ENCODE assay signal across 1 cellular context in the genomic region with DNA sequence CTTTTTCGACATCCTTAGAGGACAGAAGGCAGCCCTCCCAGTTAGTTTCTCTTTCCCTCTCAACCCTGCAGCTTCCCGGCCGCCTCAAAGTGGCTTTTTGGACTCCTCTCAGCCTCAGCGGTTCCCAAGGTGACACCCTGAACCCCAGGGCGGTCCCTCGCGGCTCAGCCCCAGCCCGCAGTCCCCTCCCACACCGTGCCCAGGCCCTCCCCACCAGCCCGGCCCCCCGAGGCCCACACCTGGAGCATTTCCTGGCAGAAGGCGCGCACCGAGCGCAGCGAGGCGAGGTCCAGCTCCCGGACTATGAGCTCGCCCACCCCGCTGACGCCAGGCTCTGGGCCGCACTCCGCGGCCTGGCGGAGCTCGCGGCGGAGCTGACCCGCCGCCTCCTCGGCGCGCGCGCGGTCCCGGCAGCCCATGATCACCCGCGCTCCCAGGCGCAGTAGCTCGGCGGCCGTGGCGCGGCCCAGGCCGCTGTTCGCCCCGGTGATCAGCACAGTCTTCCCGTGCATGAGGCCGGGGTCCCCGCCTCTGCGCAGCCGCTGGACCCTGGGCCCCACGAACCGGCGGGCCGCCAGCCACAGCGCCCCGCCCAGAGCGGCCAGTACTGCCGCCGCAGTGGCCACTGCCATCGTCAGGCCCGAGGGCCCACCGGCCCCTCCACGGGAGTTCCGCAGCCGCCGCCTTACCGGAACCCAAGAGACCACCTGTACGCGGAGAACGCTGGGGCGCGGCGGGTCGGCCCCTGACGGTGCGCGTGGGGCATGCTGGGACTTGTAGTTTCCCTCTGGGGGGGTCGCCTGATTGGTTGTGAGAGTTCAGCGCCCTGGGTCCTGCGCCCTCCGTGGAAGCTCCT.
TF ChIP-seq lines count a peak whose summit lies in the region.

A gene with protein sequence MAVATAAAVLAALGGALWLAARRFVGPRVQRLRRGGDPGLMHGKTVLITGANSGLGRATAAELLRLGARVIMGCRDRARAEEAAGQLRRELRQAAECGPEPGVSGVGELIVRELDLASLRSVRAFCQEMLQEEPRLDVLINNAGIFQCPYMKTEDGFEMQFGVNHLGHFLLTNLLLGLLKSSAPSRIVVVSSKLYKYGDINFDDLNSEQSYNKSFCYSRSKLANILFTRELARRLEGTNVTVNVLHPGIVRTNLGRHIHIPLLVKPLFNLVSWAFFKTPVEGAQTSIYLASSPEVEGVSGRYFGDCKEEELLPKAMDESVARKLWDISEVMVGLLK (minus strand): TSS at position 713 of the 856 bp plus-strand sequence. CDS start 81 bp downstream, at position 632.

TF ChIP-seq in HepG2, 621 proteins besides CTCF, POLR2A, EP300 and RAD21 (continued from another document and continues in another):
- TF ChIP-seq ZNF678 (CRISPR knock-in tag; IDR thresholded peaks at IDR 0.05) (peak; percentile 81; the same call in 1 of the 2 replicates), ZNF441 (CRISPR knock-in tag; IDR thresholded peaks at IDR 0.05; ENCODE audit: borderline replicate concordance) (peak; percentile 85), MEIS1 (CRISPR knock-in tag; IDR thresholded peaks at IDR 0.05; ENCODE audit: borderline replicate concordance) (peak; percentile 43), ZFP41 (CRISPR knock-in tag; IDR thresholded peaks at IDR 0.05; ENCODE audit: borderline replicate concordance) (peak; percentile 47; the same call in 1 of the 2 replicates), SMC3 (IDR thresholded peaks at IDR 0.05; ENCODE audit: low read length) (no peak), ZNF615 (CRISPR knock-in tag; IDR thresholded peaks at IDR 0.05; ENCODE audit: borderline replicate concordance) (no peak), FOXC1 (CRISPR knock-in tag; IDR thresholded peaks at IDR 0.05; ENCODE audit: borderline replicate concordance) (peak; percentile 75; the same call in 1 of the 2 replicates), U2AF1 (optimal IDR thresholded peaks at IDR 0.05; ENCODE audit: low read depth, low read length) (peak; percentile 86), KLF11 (CRISPR knock-in tag; IDR thresholded peaks at IDR 0.05) (0 out of 2 replicates have a peak, but pooled peaks have one; percentile 15), KDM5B (CRISPR knock-in tag; IDR thresholded peaks at IDR 0.05; ENCODE audit: borderline replicate concordance) (peak; percentile 96; the same call in 1 of the 2 replicates), ZSCAN12 (CRISPR knock-in tag; IDR thresholded peaks at IDR 0.05) (no peak; the same call in 1 of the 2 replicates), ZNF446 (CRISPR knock-in tag; IDR thresholded peaks at IDR 0.05) (peak; percentile 99), ZNF75D (CRISPR knock-in tag; IDR thresholded peaks at IDR 0.05; ENCODE audit: borderline replicate concordance) (no peak), MTF1 (CRISPR knock-in tag; IDR thresholded peaks at IDR 0.05) (no peak), ZFP36L2 (CRISPR knock-in tag; IDR thresholded peaks at IDR 0.05) (no peak), ZFP36 (IDR thresholded peaks at IDR 0.05; ENCODE audit: borderline replicate concordance, low read depth, low read length, partially characterized antibody) (no peak), JUNB (CRISPR knock-in tag; IDR thresholded peaks at IDR 0.05; ENCODE audit: borderline replicate concordance) (no peak; the same call in 1 of the 2 replicates), SKI (IDR thresholded peaks at IDR 0.05; ENCODE audit: partially characterized antibody) (peak; percentile 67), ZFP1 (CRISPR knock-in tag; IDR thresholded peaks at IDR 0.05) (peak; percentile 59; the same call in 1 of the 2 replicates), ZNF644 (CRISPR knock-in tag; IDR thresholded peaks at IDR 0.05; ENCODE audit: low read depth) (no peak), ATAD3A (CRISPR knock-in tag; IDR thresholded peaks at IDR 0.05) (no peak), ZNF616 (CRISPR knock-in tag; IDR thresholded peaks at IDR 0.05; ENCODE audit: low read depth) (no peak; the same call in 1 of the 2 replicates), ZNF205 (CRISPR knock-in tag; IDR thresholded peaks at IDR 0.05) (peak; percentile 75; the same call in 1 of the 2 replicates)
- TF ChIP-seq, protein P1, sequence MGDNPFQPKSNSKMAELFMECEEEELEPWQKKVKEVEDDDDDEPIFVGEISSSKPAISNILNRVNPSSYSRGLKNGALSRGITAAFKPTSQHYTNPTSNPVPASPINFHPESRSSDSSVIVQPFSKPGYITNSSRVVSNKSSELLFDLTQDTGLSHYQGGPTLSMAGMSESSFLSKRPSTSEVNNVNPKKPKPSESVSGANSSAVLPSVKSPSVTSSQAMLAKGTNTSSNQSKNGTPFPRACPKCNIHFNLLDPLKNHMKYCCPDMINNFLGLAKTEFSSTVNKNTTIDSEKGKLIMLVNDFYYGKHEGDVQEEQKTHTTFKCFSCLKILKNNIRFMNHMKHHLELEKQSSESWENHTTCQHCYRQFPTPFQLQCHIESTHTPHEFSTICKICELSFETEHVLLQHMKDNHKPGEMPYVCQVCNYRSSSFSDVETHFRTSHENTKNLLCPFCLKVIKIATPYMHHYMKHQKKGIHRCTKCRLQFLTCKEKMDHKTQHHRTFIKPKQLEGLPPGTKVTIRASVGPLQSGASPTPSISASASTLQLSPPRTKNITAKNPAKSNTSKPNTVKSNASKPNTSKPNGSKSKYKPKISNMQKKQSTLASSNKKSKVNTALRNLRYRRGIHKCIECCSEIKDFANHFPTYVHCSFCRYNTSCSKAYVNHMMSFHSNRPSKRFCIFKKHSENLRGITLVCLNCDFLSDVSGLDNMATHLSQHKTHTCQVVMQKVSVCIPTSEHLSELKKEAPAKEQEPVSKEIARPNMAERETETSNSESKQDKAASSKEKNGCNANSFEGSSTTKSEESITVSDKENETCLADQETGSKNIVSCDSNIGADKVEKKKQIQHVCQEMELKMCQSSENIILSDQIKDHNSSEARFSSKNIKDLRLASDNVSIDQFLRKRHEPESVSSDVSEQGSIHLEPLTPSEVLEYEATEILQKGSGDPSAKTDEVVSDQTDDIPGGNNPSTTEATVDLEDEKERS (CRISPR knock-in tag; IDR thresholded peaks at IDR 0.05) = no peak
- TF ChIP-seq, protein P2, sequence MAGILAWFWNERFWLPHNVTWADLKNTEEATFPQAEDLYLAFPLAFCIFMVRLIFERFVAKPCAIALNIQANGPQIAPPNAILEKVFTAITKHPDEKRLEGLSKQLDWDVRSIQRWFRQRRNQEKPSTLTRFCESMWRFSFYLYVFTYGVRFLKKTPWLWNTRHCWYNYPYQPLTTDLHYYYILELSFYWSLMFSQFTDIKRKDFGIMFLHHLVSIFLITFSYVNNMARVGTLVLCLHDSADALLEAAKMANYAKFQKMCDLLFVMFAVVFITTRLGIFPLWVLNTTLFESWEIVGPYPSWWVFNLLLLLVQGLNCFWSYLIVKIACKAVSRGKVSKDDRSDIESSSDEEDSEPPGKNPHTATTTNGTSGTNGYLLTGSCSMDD (CRISPR knock-in tag; IDR thresholded peaks at IDR 0.05) = no peak
- TF ChIP-seq, protein P3, sequence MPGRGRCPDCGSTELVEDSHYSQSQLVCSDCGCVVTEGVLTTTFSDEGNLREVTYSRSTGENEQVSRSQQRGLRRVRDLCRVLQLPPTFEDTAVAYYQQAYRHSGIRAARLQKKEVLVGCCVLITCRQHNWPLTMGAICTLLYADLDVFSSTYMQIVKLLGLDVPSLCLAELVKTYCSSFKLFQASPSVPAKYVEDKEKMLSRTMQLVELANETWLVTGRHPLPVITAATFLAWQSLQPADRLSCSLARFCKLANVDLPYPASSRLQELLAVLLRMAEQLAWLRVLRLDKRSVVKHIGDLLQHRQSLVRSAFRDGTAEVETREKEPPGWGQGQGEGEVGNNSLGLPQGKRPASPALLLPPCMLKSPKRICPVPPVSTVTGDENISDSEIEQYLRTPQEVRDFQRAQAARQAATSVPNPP (CRISPR knock-in tag; IDR thresholded peaks at IDR 0.05) = peak; percentile 96
- TF ChIP-seq, protein P4, sequence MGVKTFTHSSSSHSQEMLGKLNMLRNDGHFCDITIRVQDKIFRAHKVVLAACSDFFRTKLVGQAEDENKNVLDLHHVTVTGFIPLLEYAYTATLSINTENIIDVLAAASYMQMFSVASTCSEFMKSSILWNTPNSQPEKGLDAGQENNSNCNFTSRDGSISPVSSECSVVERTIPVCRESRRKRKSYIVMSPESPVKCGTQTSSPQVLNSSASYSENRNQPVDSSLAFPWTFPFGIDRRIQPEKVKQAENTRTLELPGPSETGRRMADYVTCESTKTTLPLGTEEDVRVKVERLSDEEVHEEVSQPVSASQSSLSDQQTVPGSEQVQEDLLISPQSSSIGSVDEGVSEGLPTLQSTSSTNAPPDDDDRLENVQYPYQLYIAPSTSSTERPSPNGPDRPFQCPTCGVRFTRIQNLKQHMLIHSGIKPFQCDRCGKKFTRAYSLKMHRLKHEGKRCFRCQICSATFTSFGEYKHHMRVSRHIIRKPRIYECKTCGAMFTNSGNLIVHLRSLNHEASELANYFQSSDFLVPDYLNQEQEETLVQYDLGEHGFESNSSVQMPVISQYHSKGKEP (CRISPR knock-in tag; IDR thresholded peaks at IDR 0.05) = no peak; the same call in 1 of the 2 replicates
- TF ChIP-seq, protein P5, sequence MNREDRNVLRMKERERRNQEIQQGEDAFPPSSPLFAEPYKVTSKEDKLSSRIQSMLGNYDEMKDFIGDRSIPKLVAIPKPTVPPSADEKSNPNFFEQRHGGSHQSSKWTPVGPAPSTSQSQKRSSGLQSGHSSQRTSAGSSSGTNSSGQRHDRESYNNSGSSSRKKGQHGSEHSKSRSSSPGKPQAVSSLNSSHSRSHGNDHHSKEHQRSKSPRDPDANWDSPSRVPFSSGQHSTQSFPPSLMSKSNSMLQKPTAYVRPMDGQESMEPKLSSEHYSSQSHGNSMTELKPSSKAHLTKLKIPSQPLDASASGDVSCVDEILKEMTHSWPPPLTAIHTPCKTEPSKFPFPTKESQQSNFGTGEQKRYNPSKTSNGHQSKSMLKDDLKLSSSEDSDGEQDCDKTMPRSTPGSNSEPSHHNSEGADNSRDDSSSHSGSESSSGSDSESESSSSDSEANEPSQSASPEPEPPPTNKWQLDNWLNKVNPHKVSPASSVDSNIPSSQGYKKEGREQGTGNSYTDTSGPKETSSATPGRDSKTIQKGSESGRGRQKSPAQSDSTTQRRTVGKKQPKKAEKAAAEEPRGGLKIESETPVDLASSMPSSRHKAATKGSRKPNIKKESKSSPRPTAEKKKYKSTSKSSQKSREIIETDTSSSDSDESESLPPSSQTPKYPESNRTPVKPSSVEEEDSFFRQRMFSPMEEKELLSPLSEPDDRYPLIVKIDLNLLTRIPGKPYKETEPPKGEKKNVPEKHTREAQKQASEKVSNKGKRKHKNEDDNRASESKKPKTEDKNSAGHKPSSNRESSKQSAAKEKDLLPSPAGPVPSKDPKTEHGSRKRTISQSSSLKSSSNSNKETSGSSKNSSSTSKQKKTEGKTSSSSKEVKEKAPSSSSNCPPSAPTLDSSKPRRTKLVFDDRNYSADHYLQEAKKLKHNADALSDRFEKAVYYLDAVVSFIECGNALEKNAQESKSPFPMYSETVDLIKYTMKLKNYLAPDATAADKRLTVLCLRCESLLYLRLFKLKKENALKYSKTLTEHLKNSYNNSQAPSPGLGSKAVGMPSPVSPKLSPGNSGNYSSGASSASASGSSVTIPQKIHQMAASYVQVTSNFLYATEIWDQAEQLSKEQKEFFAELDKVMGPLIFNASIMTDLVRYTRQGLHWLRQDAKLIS (CRISPR knock-in tag; IDR thresholded peaks at IDR 0.05) = peak; percentile 46; the same call in 1 of the 2 replicates
- TF ChIP-seq, protein P6, sequence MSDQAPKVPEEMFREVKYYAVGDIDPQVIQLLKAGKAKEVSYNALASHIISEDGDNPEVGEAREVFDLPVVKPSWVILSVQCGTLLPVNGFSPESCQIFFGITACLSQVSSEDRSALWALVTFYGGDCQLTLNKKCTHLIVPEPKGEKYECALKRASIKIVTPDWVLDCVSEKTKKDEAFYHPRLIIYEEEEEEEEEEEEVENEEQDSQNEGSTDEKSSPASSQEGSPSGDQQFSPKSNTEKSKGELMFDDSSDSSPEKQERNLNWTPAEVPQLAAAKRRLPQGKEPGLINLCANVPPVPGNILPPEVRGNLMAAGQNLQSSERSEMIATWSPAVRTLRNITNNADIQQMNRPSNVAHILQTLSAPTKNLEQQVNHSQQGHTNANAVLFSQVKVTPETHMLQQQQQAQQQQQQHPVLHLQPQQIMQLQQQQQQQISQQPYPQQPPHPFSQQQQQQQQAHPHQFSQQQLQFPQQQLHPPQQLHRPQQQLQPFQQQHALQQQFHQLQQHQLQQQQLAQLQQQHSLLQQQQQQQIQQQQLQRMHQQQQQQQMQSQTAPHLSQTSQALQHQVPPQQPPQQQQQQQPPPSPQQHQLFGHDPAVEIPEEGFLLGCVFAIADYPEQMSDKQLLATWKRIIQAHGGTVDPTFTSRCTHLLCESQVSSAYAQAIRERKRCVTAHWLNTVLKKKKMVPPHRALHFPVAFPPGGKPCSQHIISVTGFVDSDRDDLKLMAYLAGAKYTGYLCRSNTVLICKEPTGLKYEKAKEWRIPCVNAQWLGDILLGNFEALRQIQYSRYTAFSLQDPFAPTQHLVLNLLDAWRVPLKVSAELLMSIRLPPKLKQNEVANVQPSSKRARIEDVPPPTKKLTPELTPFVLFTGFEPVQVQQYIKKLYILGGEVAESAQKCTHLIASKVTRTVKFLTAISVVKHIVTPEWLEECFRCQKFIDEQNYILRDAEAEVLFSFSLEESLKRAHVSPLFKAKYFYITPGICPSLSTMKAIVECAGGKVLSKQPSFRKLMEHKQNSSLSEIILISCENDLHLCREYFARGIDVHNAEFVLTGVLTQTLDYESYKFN (CRISPR knock-in tag; conservative IDR thresholded peaks at IDR 0.05) = peak; percentile 61; the same call in 1 of the 2 replicates
- TF ChIP-seq, protein P7, sequence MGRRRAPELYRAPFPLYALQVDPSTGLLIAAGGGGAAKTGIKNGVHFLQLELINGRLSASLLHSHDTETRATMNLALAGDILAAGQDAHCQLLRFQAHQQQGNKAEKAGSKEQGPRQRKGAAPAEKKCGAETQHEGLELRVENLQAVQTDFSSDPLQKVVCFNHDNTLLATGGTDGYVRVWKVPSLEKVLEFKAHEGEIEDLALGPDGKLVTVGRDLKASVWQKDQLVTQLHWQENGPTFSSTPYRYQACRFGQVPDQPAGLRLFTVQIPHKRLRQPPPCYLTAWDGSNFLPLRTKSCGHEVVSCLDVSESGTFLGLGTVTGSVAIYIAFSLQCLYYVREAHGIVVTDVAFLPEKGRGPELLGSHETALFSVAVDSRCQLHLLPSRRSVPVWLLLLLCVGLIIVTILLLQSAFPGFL (CRISPR knock-in tag; IDR thresholded peaks at IDR 0.05) = 0 out of 2 replicates have a peak, but pooled peaks have one; percentile 13
- TF ChIP-seq, protein P8, sequence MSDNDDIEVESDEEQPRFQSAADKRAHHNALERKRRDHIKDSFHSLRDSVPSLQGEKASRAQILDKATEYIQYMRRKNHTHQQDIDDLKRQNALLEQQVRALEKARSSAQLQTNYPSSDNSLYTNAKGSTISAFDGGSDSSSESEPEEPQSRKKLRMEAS (IDR thresholded peaks at IDR 0.05) = peak; percentile 89
